ENCODE assay signal across 8 cellular contexts in the genomic region with DNA sequence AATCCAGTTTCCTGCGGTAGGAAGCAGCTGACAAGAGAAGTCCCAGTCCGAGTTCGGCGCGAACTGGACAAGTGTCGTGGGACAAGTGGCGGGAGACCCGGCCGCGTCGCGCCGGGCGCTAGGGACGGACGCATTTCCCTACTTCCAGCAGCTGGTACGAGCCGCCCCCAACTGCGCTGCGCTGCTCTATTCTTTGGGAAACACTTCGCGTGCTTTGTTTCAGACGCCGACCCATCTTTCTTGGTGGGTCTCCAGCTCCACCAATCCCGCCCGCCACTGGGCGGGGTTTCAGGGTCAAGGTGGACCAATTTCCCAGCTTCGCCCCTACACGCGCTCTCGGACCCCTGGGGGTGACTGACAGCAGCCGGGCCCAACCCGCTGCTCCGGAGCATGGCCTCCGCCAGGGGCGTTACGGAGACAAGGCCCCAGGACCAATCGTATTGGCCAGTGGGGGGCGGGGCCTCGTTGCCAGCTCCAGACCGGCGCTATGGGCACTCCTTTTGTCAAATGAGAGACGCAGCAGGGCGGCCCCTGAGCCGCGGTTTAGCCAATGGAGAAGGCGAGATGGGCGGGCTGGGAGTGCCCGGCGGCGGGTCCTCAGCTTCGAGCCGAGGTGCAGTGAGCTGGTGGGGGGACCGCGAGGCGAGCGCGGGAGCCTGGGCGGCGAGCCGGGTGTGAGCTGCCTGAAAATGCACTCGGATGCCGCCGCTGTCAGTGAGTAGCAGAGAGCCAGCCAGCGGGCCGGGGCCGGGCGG. TPM values are rescaled to one million over a fixed set of nuclear protein-coding genes. Genes with fewer than 3 reads are reported as not detected.
DNase-seq lines count a peak whose midpoint lies in the region; ATAC-seq and TF ChIP-seq lines count a peak whose summit lies in the region.

A gene (plus strand): TSS at position 600 of the 755 bp plus-strand sequence. CDS start 90 bp downstream, at position 690.

- no peak; the same call in 1 of the 2 replicates for TF ChIP-seq CTCF in PC-9 (conservative IDR thresholded peaks at IDR 0.05)
- TF ChIP-seq CTCF in mucosa of descending colon (IDR thresholded peaks at IDR 0.05) = peak; percentile 62

- H3K27me3 ChIP-seq in PC-9 (ENCODE audit: insufficient read depth, low read depth) = no peaks in the 10 kb centered on the region

- H3F3A ChIP-seq in PC-9 (ENCODE audit: insufficient read depth, low read depth) = no peaks in the 10 kb centered on the region

- ATAC-seq in GM21619 (IDR thresholded peaks at IDR 0.05; ENCODE audit: unreplicated experiment) (peak; percentile 91), mucosa of descending colon (peak; percentile 91)

- H3K9me3 ChIP-seq in PC-9 (ENCODE audit: insufficient read depth, low read depth) (no peaks in the 10 kb centered on the region), mucosa of descending colon (no peaks in the 10 kb centered on the region)

- POLR2A ChIA-PET in PC-9 (lab: Charles Lee; ENCODE audit: unreplicated experiment) = no interaction called here

- H2AFZ ChIP-seq in PC-9 = peak within 1 kb of the TSS; percentile 94

- H4K20me1 ChIP-seq in PC-9 (ENCODE audit: insufficient read depth) = no peaks in the 10 kb centered on the region

- CTCF ChIA-PET in PC-9 (lab: Charles Lee) = interaction anchor here (0.6 kb wide), 1 partner anchor 666 kb away, joined by 5 read pairs; no protein-coding TSS in a partner anchor

- peak; percentile 94 for DNase-seq in DMS53 treated with DMSO at 0.1 percent for 48 hours (lab: John Stamatoyannopoulos, UW; ENCODE audit: unreplicated experiment)
- peak; percentile 97 for DNase-seq in Jurkat, Clone E6-1 (ENCODE audit: low read depth, low spot score)
- DNase-seq in PC-9 = peak; percentile 93 to 97
- peak; percentile 98 for DNase-seq in activated T-cell treated with anti-CD3 and anti-CD28 coated beads, Interleukin-2, amount 50 U/mL, for 1 hour
- DNase-seq in epithelial cell of prostate (ENCODE audit: low read depth, low spot score) = peak; percentile 96
- peak; percentile 100 for DNase-seq in mucosa of descending colon
- DNase-seq in stimulated activated CD8-positive, alpha-beta memory T cell treated with anti-CD3 and anti-CD28 coated beads, Interleukin-4, amount 100 ng/mL, for 24 hours (ENCODE audit: low read depth) = peak; percentile 99

- BruUV-seq in PC-9 (replicated peaks; lab: Mats Ljungman, UMichigan) = no TSS peak

- H3K4me2 ChIP-seq in PC-9 = peak within 1 kb of the TSS; percentile 98

- peak within 1 kb of the TSS; percentile 69 for H3K4me3 ChIP-seq in Jurkat, Clone E6-1 (ENCODE audit: low read length)
- H3K4me3 ChIP-seq in PC-9 (peak within 1 kb of the TSS; percentile 73), mucosa of descending colon (peak within 1 kb of the TSS; percentile 76)

- H3K27ac ChIP-seq in PC-9 (peak within 1 kb of the TSS; percentile 51; the same call in 1 of the 2 replicates), epithelial cell of prostate (peak within 1 kb of the TSS; percentile 89)

- intact Hi-C loops in PC-9 (cut with micrococcal nuclease; ENCODE audit: unreplicated experiment) (loop anchor here (5.0 to 10.0 kb wide), 2 partner anchors 185 to 872 kb away; no protein-coding TSS in a partner anchor), mucosa of descending colon (cut with DNase I, micrococcal nuclease) (loop anchor here (5.0 to 10.0 kb wide), 2 partner anchors 180 to 192 kb away; a partner anchor contains a TSS)

- H3K9me2 ChIP-seq in PC-9 (ENCODE audit: insufficient read depth) = no peaks in the 10 kb centered on the region

- no peaks in the 10 kb centered on the region for H3K36me3 ChIP-seq in PC-9 (ENCODE audit: low read depth)
- no peaks in the 10 kb centered on the region for H3K36me3 ChIP-seq in mucosa of descending colon (ENCODE audit: low read depth)

- peaks cover 30% of the 10 kb centered on the region for H3K79me2 ChIP-seq in PC-9 (ENCODE audit: low read depth)

- H3K4me1 ChIP-seq in PC-9 (replicated peaks; ENCODE audit: insufficient read depth) (peaks cover 9% of the 10 kb centered on the region), mucosa of descending colon (ENCODE audit: low read depth) (peaks cover 10% of the 10 kb centered on the region)

RNA-seq across cellular contexts. Expression of the gene that starts here (rescaled TPM):
- 14.7 TPM for polyA plus RNA-seq in Jurkat, Clone E6-1 (2012; ENCODE audit: insufficient read depth, insufficient read length)
- total RNA-seq in PC-9 (2021) (24.9 and 25.3 TPM in 2 replicates), mucosa of descending colon (10 to 100 TPM; 31.1 to 72.4 (median 39.0) TPM)

Comparison
In these comparisons a context has a peak if more than half of its experiments do, and no peak if none do; other contexts are left out.
1. Peak in every context shown above with its lines: DNase-seq, ATAC-seq, H3K4me3 ChIP-seq and H3K27ac ChIP-seq.